ENCODE assay signal across 1 cellular context in the genomic region with DNA sequence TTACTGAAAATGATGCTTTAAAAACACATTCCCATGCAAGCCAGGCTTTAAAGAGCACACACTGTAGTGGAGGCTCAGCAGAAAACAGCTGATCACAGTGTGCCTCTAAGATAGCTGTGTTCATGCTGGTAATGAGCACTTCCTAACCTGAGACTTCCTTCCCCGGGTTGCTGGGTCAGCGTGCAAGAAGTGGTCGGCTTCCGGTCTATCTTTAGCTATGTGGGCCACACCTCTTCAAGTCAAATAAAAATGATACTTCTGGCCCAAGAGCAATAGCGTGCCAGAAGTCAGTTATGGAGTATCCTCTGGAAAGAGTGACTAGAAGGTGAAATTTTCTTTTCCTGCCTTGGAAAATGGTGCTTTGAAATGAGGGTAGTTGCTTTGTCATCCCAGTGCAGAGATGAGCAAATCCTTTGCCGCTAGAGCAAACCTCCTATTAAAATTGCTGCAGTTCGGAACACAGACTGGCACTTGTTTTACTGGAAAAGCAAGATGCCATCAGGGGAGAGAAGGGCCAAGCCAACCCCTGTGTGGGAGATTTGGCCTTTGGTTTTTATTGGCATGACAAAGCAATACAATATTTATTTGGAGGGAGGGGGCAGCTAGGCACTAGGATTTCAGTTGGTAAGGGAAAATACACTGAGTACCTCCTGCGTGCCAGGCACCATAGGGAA.
TF ChIP-seq lines count a peak whose summit lies in the region.

No MANE protein-coding gene starts in this region.

TF ChIP-seq in GM23338, 12 proteins besides CTCF, POLR2A, EP300 and RAD21 (continued from another document):
- TF ChIP-seq REST (IDR thresholded peaks at IDR 0.05; ENCODE audit: unreplicated experiment) = no peak
